15 cellular contexts compared by ENCODE assay signal in the genomic region with DNA sequence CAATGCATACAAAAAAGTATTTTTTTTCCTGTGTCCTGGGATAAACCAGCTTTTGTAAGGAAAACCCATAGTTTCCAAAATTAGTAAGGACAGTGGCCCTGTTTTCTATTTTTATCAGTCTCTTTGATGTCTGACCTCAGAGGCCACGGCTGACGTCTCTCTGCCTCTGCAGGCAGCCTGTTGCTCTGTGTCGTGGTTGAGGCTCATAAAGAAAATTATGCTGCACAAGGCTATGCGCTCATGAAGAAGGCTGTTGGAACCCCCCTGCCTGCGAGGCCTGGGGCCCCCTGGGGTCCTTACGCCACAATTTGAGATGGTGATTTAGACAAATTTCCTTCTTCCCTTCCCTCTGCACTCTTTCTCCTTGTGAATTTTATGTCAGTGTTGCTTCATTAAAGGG. TPM values are rescaled to one million over a fixed set of nuclear protein-coding genes. Genes with fewer than 3 reads are reported as not detected.
A peak's percentile ranks its signal among the peaks of the same experiment; 100 is the strongest.
DNase-seq lines count a peak whose midpoint lies in the region; ATAC-seq and TF ChIP-seq lines count a peak whose summit lies in the region.
"Had no signal": no experiment of that assay in that cellular context is flagged by ENCODE, and none has a peak within 500 bp of the region (broad histone marks: within the 10 kb centered on the region; RNA-seq: fewer than 3 reads in every experiment).

No MANE protein-coding gene starts in this region.

- H3K27me3 Mint-ChIP-seq in activated naive CD8-positive, alpha-beta T cell treated with anti-CD3 and anti-CD28 coated beads for 36 hours = peaks cover 11% of the 10 kb centered on the region
- H3K27me3 Mint-ChIP-seq in activated naive CD8-positive, alpha-beta T cell treated with anti-CD3 and anti-CD28 coated beads, Interleukin-2, amount 50 U/mL, for 24 hours = peaks cover 3% of the 10 kb centered on the region
- H3K27me3 Mint-ChIP-seq in type B pancreatic cell = no peaks in the 10 kb centered on the region

- H3K4me1 ChIP-seq in right atrium auricular region = peaks cover 0 to 46% of the 10 kb centered on the region in 2 donors
- H3K4me1 ChIP-seq: breast epithelium had no signal

- H3K27me3 ChIP-seq in right atrium auricular region = no peaks in the 10 kb centered on the region
- H3K27me3 ChIP-seq: breast epithelium, left lung had no signal

- peaks cover 16% of the 10 kb centered on the region for H3K9me3 Mint-ChIP-seq in activated naive CD8-positive, alpha-beta T cell treated with anti-CD3 and anti-CD28 coated beads for 36 hours
- peaks cover 13% of the 10 kb centered on the region for H3K9me3 Mint-ChIP-seq in activated naive CD8-positive, alpha-beta T cell treated with anti-CD3 and anti-CD28 coated beads, Interleukin-2, amount 50 U/mL, for 24 hours
- H3K9me3 Mint-ChIP-seq in type B pancreatic cell = peaks cover 7% of the 10 kb centered on the region

- ATAC-seq in activated naive CD8-positive, alpha-beta T cell treated with anti-CD3 and anti-CD28 coated beads, Interleukin-2, amount 50 U/mL, for 24 hours = no peak
- no peak for ATAC-seq in HG02870 (IDR thresholded peaks at IDR 0.05; ENCODE audit: unreplicated experiment)
- ATAC-seq: left lung had no signal

- no peak overlapping the region for H3K4me3 Mint-ChIP-seq in activated naive CD8-positive, alpha-beta T cell treated with anti-CD3 and anti-CD28 coated beads for 36 hours
- H3K4me3 Mint-ChIP-seq in activated naive CD8-positive, alpha-beta T cell treated with anti-CD3 and anti-CD28 coated beads, Interleukin-2, amount 50 U/mL, for 24 hours = no peak overlapping the region
- peak overlapping the region; percentile 24 for H3K4me3 Mint-ChIP-seq in type B pancreatic cell
- H3K4me3 Mint-ChIP-seq: endodermal cell had no signal

- H3K27ac ChIP-seq in right atrium auricular region = peak overlapping the region; percentile 54 to 75
- H3K27ac ChIP-seq: breast epithelium, left lung, thoracic aorta had no signal

- DNase-seq in activated naive CD8-positive, alpha-beta T cell treated with anti-CD3 and anti-CD28 coated beads for 36 hours = no peak
- no peak for DNase-seq in activated naive CD8-positive, alpha-beta T cell treated with anti-CD3 and anti-CD28 coated beads, Interleukin-2, amount 50 U/mL, for 24 hours
- peak; percentile 32 for DNase-seq in astrocyte of the hippocampus (ENCODE audit: low read depth, low spot score)
- no peak for DNase-seq in right atrium auricular region (ENCODE audit: low spot score)
- no peak for DNase-seq in type B pancreatic cell (ENCODE audit: extremely low spot score, unreplicated experiment)
- DNase-seq in HuH-7 (ENCODE audit: low spot score) = no peak
- DNase-seq in NOMO-1 (lab: John Stamatoyannopoulos, UW; ENCODE audit: unreplicated experiment in 2 of 2) = no peak
- DNase-seq: endodermal cell, left lung, NCI-H1436 treated with DMSO at 0.1 percent for 48 hours, nucleus accumbens, T-helper 1 cell had no signal

- TF ChIP-seq CTCF in right atrium auricular region (IDR thresholded peaks at IDR 0.05) (no peak), type B pancreatic cell (conservative IDR thresholded peaks at IDR 0.05) (no peak)

- peaks cover 38% of the 10 kb centered on the region for H3K4me1 Mint-ChIP-seq in activated naive CD8-positive, alpha-beta T cell treated with anti-CD3 and anti-CD28 coated beads for 36 hours
- peaks cover 45% of the 10 kb centered on the region for H3K4me1 Mint-ChIP-seq in activated naive CD8-positive, alpha-beta T cell treated with anti-CD3 and anti-CD28 coated beads, Interleukin-2, amount 50 U/mL, for 24 hours
- peaks cover 48% of the 10 kb centered on the region for H3K4me1 Mint-ChIP-seq in type B pancreatic cell (ENCODE audit: unreplicated experiment)

- no peaks in the 10 kb centered on the region for H3K36me3 ChIP-seq in right atrium auricular region
- H3K36me3 ChIP-seq: breast epithelium, left lung, thoracic aorta had no signal

- peak overlapping the region; percentile 34 for H3K27ac Mint-ChIP-seq in activated naive CD8-positive, alpha-beta T cell treated with anti-CD3 and anti-CD28 coated beads for 36 hours
- no peak overlapping the region for H3K27ac Mint-ChIP-seq in activated naive CD8-positive, alpha-beta T cell treated with anti-CD3 and anti-CD28 coated beads, Interleukin-2, amount 50 U/mL, for 24 hours
- no peak overlapping the region for H3K27ac Mint-ChIP-seq in type B pancreatic cell
- H3K27ac Mint-ChIP-seq: endodermal cell had no signal

- peaks cover 30% of the 10 kb centered on the region for H3K36me3 Mint-ChIP-seq in activated naive CD8-positive, alpha-beta T cell treated with anti-CD3 and anti-CD28 coated beads for 36 hours
- peaks cover 15% of the 10 kb centered on the region for H3K36me3 Mint-ChIP-seq in activated naive CD8-positive, alpha-beta T cell treated with anti-CD3 and anti-CD28 coated beads, Interleukin-2, amount 50 U/mL, for 24 hours (ENCODE audit: low read depth)
- H3K36me3 Mint-ChIP-seq in type B pancreatic cell = peaks cover 10% of the 10 kb centered on the region

- H3K4me3 ChIP-seq in right atrium auricular region = no peak overlapping the region
- H3K4me3 ChIP-seq: breast epithelium, left lung, thoracic aorta had no signal

- H3K9me3 ChIP-seq in right atrium auricular region = no peaks in the 10 kb centered on the region
- H3K9me3 ChIP-seq: thoracic aorta had no signal

RNA-seq across cellular contexts. Expression of gene AGPAT3, which starts 48.9 kb away (rescaled TPM):
- 10 to 100 TPM; 61.2 to 66.0 TPM for total RNA-seq in activated naive CD8-positive, alpha-beta T cell treated with anti-CD3 and anti-CD28 coated beads for 36 hours
- total RNA-seq in right atrium auricular region = 10 to 100 TPM; 41.3 to 42.5 TPM
- 57.6 and 59.2 TPM in 2 replicates for total RNA-seq in type B pancreatic cell (ENCODE audit: low replicate concordance)
